Comparison of ENCODE assay signal across 8 cellular contexts in genomic region chr4:140153419-140153743, GRCh38. TPM values are rescaled to one million over a fixed set of nuclear protein-coding genes. Genes with fewer than 3 reads are reported as not detected.
DNase-seq lines count a peak whose midpoint lies in the region.

No MANE protein-coding gene starts in this region.

- peaks cover 21 to 57% (median 32%) of the 10 kb centered on the region in 4 donors for H3K4me1 Mint-ChIP-seq in CD4-positive, alpha-beta memory T cell

- POLR2A ChIA-PET in CD4-positive, alpha-beta memory T cell (lab: Charles Lee; ENCODE audit: partially characterized antibody), result interaction anchor here (0.9 to 4.0 kb wide), 12 partner anchors 9 to 599 kb away, joined by 3 to 19 read pairs (median 4); partner anchors contain the start of genes ELMOD2 and SCOC

- H3K27me3 Mint-ChIP-seq in CD4-positive, alpha-beta memory T cell, result peaks cover 0 to 1% of the 10 kb centered on the region in 2 donors

- peak overlapping the region; percentile 71 to 88 for H3K4me3 ChIP-seq in CD4-positive, alpha-beta memory T cell (ENCODE audit: low read length in 2 of 2)
- H3K4me3 ChIP-seq in NT2/D1 (ENCODE audit: insufficient read length, low read depth), result peak overlapping the region; percentile 61
- H3K4me3 ChIP-seq in endocrine pancreas (ENCODE audit: control insufficient read depth, insufficient read depth, low read length), result peak overlapping the region; percentile 98
- H3K4me3 ChIP-seq in neuron (ENCODE audit: low read length), result peak overlapping the region; percentile 85

- H3K36me3 Mint-ChIP-seq in CD4-positive, alpha-beta memory T cell, result peaks cover 0 to 24% of the 10 kb centered on the region in 2 donors

- H3K27ac Mint-ChIP-seq in CD4-positive, alpha-beta memory T cell, result peak overlapping the region; percentile 78 to 97 (median 92)

- intact Hi-C loops in CD4-positive, alpha-beta memory T cell (cut with micrococcal nuclease), result loop anchor here (1.0 to 5.0 kb wide), 4 partner anchors 141 to 1071 kb away; partner anchors contain the start of genes ELMOD2 and RAB33B

- peak overlapping the region; percentile 71 for H3K9ac ChIP-seq in NT2/D1 (ENCODE audit: insufficient read length, low read depth)
- peak overlapping the region; percentile 92 for H3K9ac ChIP-seq in endocrine pancreas (ENCODE audit: control insufficient read depth, insufficient read depth, low read length)

- H3K36me3 ChIP-seq in CD4-positive, alpha-beta memory T cell (ENCODE audit: insufficient read depth, low read length), result no peaks in the 10 kb centered on the region
- H3K36me3 ChIP-seq in NT2/D1 (ENCODE audit: insufficient read depth, insufficient read length, low read length), result no peaks in the 10 kb centered on the region
- no peaks in the 10 kb centered on the region for H3K36me3 ChIP-seq in endocrine pancreas (ENCODE audit: control insufficient read depth, insufficient read depth, low read length)
- H3K36me3 ChIP-seq in neuron (ENCODE audit: insufficient read depth, low read length), result no peaks in the 10 kb centered on the region

- CTCF ChIA-PET in CD4-positive, alpha-beta memory T cell (lab: Charles Lee; ENCODE audit: partially characterized antibody), result interaction anchor here (0.6 to 2.2 kb wide), 9 partner anchors 23 to 496 kb away, joined by 3 to 12 read pairs (median 3); no protein-coding TSS in a partner anchor

- peaks cover 36% of the 10 kb centered on the region for H3K4me1 ChIP-seq in CD4-positive, alpha-beta memory T cell (ENCODE audit: insufficient read depth, low read length)
- no peaks in the 10 kb centered on the region for H3K4me1 ChIP-seq in NT2/D1 (ENCODE audit: insufficient read depth, insufficient read length)
- H3K4me1 ChIP-seq in endocrine pancreas (ENCODE audit: control insufficient read depth, insufficient read depth, low read length), result peaks cover 23% of the 10 kb centered on the region
- H3K4me1 ChIP-seq in neuron (ENCODE audit: insufficient read depth, low read length), result peaks cover 18% of the 10 kb centered on the region

- H3K27ac ChIP-seq in CD4-positive, alpha-beta memory T cell (ENCODE audit: low read depth, low read length), result peak overlapping the region; percentile 4

- H3K4me3 Mint-ChIP-seq in CD4-positive, alpha-beta memory T cell, result peak overlapping the region; percentile 87 to 99 (median 95)

- H3K9me3 ChIP-seq in CD4-positive, alpha-beta memory T cell (ENCODE audit: control insufficient read depth in 1 of 2, low read length in 2 of 2), result no peaks in the 10 kb centered on the region
- H3K9me3 ChIP-seq in NT2/D1 (ENCODE audit: insufficient read depth, low read length), result no peaks in the 10 kb centered on the region
- H3K9me3 ChIP-seq in endocrine pancreas (ENCODE audit: control insufficient read depth, low read length), result no peaks in the 10 kb centered on the region
- H3K9me3 ChIP-seq in neuron (ENCODE audit: low read length), result no peaks in the 10 kb centered on the region

- H3K9me3 Mint-ChIP-seq in CD4-positive, alpha-beta memory T cell, result peaks cover 0 to 3% (median 0%) of the 10 kb centered on the region in 8 donors

- no peaks in the 10 kb centered on the region for H3K27me3 ChIP-seq in CD4-positive, alpha-beta memory T cell (ENCODE audit: insufficient read depth, low read length)
- H3K27me3 ChIP-seq in NT2/D1 (ENCODE audit: insufficient read depth, insufficient read length) (peaks cover 17% of the 10 kb centered on the region), endocrine pancreas (ENCODE audit: control insufficient read depth, insufficient read depth, low read length) (no peaks in the 10 kb centered on the region), neuron (ENCODE audit: insufficient read depth, low read length) (no peaks in the 10 kb centered on the region)

- DNase-seq in CD4-positive, alpha-beta memory T cell, result no peak
- DNase-seq in NT2/D1 (ENCODE audit: low read depth, low spot score) (no peak), NCI-H69 (lab: John Stamatoyannopoulos, UW) (no peak), SK-N-DZ (ENCODE audit: low spot score) (no peak), NCI-H2107 treated with DMSO at 0.1 percent for 48 hours (lab: John Stamatoyannopoulos, UW; ENCODE audit: unreplicated experiment) (no peak)
- DNase-seq in activated CD4-positive, CD25-positive, alpha-beta regulatory T cell (lab: John Stamatoyannopoulos, UW), result no peak

- peak overlapping the region; percentile 71 for H2AFZ ChIP-seq in neuron (ENCODE audit: low read depth, low read length)

RNA-seq across cellular contexts. Expression of gene MAML3, which starts 0.6 kb away (rescaled TPM):
- total RNA-seq in CD4-positive, alpha-beta memory T cell, result 1 to 10 TPM; 2.9 to 3.7 TPM
- polyA plus RNA-seq in CD4-positive, alpha-beta memory T cell, result under 1 TPM; 0.15 to 0.50 TPM
- 7.9 TPM in 2 replicates for polyA plus RNA-seq in SK-N-DZ (2014; cell fraction: cytosol; rRNA removed)
- polyA plus RNA-seq in SK-N-DZ (2014; cell fraction: nucleus; rRNA removed), result 3.5 and 5.0 TPM in 2 replicates
